ENCODE assay signal across 17 cellular contexts in the genomic region with DNA sequence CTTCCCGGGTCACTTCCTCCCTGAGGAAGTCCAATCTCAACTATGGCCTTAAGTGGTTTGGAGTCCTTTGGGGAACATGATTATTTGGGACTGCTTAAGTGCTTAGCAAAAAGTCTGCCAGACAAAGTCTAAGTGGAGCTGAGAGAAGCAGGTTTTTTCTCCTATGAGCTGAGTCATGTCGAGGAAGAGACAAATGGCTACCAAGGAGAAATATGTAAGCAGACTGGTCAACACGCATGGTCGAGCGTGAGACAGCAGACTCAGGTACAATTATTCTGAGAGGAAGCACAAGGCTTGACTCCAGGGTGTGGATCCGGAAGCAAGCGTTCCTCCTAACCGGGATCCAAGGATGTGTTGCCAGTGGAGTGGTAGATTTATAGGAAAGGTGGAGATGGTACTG. TPM values are rescaled to one million over a fixed set of nuclear protein-coding genes. Genes with fewer than 3 reads are reported as not detected.
DNase-seq lines count a peak whose midpoint lies in the region; ATAC-seq, FAIRE-seq and TF ChIP-seq lines count a peak whose summit lies in the region.
"Had no signal": no experiment of that assay in that cellular context is flagged by ENCODE, and none has a peak within 500 bp of the region (broad histone marks: within the 10 kb centered on the region; RNA-seq: fewer than 3 reads in every experiment).

No MANE protein-coding gene starts in this region.

- FAIRE-seq in A549 (lab: Jason Lieb, UNC) = no peak
- peak; percentile 20 for FAIRE-seq in GM12891 (lab: Jason Lieb, UNC)
- FAIRE-seq: GM19239, islet of Langerhans had no signal

- TF ChIP-seq POLR2A in A549 (IDR thresholded peaks at IDR 0.05; ENCODE audit: low read length) = no peak
- no peak for TF ChIP-seq POLR2A in GM12891 (IDR thresholded peaks at IDR 0.05; ENCODE audit: low read depth, low read length)

- CTCF ChIA-PET in A549 (lab: Yijun Ruan, JAX) = interaction anchor here (0.6 to 1.5 kb wide), 4 partner anchors 12 to 57 kb away, joined by 3 to 5 read pairs (median 4); a partner anchor contains a TSS

- POLR2A ChIA-PET in A549 (lab: Yijun Ruan, JAX) = no interaction called here

- H2BK15ac ChIP-seq in mesenchymal stem cell (ENCODE audit: low read depth, poor library complexity, severe bottlenecking) = no peak overlapping the region

- no peaks in the 10 kb centered on the region for H3K9me3 Mint-ChIP-seq in central memory CD8-positive, alpha-beta T cell
- H3K9me3 Mint-ChIP-seq: stimulated activated naive CD8-positive, alpha-beta T cell treated with anti-CD3 and anti-CD28 coated beads, Interleukin-15, amount 100 ng/mL, for 72 hours had no signal

- H3K4me3 Mint-ChIP-seq in central memory CD8-positive, alpha-beta T cell = no peak overlapping the region
- H3K4me3 Mint-ChIP-seq: stimulated activated naive CD8-positive, alpha-beta T cell treated with anti-CD3 and anti-CD28 coated beads, Interleukin-15, amount 100 ng/mL, for 72 hours had no signal

- no peak overlapping the region for H2BK5ac ChIP-seq in mesenchymal stem cell (ENCODE audit: low read depth, low read length, poor library complexity, severe bottlenecking)

- H2AK5ac ChIP-seq in mesenchymal stem cell (ENCODE audit: low read length, severe bottlenecking) = peak overlapping the region; percentile 99

- peak overlapping the region; percentile 69 to 82 for H3K18ac ChIP-seq in mesenchymal stem cell (ENCODE audit: low read depth in 1 of 2, low read length in 2 of 2)

- H3K27me3 ChIP-seq in mesenchymal stem cell (ENCODE audit: control insufficient read depth in 1 of 2, insufficient read depth in 1 of 2, low read length in 2 of 2) = no peaks in the 10 kb centered on the region
- H3K27me3 ChIP-seq: heart right ventricle, right atrium auricular region, SJSA1 had no signal

- H3K4ac ChIP-seq in mesenchymal stem cell (ENCODE audit: low read depth in 1 of 2, low read length in 2 of 2) = peak overlapping the region in 1 of 2 experiments; percentile 47

- peaks cover 2% of the 10 kb centered on the region for H3K79me1 ChIP-seq in mesenchymal stem cell (replicated peaks; ENCODE audit: low read length, poor library complexity, severe bottlenecking)

- peak overlapping the region; percentile 10 to 65; a peak in 4 of 6 replicates for H3K27ac ChIP-seq in A549
- H3K27ac ChIP-seq in mesenchymal stem cell (ENCODE audit: low read length, poor library complexity, severe bottlenecking) = peak overlapping the region; percentile 76
- H3K27ac ChIP-seq: heart right ventricle, right atrium auricular region, SJSA1 had no signal

- no peak for ATAC-seq in A549
- no peak for ATAC-seq in central memory CD8-positive, alpha-beta T cell (replicated peaks; ENCODE audit: extremely low read depth, poor library complexity, severe bottlenecking)
- ATAC-seq in GM21367 (IDR thresholded peaks at IDR 0.05; ENCODE audit: unreplicated experiment) = no peak
- ATAC-seq: stimulated activated naive CD8-positive, alpha-beta T cell treated with anti-CD3 and anti-CD28 coated beads, Interleukin-15, amount 100 ng/mL, for 72 hours had no signal

- no peaks in the 10 kb centered on the region for H3K27me3 Mint-ChIP-seq in central memory CD8-positive, alpha-beta T cell
- H3K27me3 Mint-ChIP-seq: stimulated activated naive CD8-positive, alpha-beta T cell treated with anti-CD3 and anti-CD28 coated beads, Interleukin-15, amount 100 ng/mL, for 72 hours had no signal

- peak overlapping the region; percentile 95 for H2BK120ac ChIP-seq in mesenchymal stem cell (ENCODE audit: low read depth, low read length)

- H3K9me3 ChIP-seq in A549 (no peaks in the 10 kb centered on the region), mesenchymal stem cell (ENCODE audit: control insufficient read depth, low read length) (no peaks in the 10 kb centered on the region)
- H3K9me3 ChIP-seq: heart right ventricle, right atrium auricular region, SJSA1 had no signal

- no peaks in the 10 kb centered on the region for H3K36me3 Mint-ChIP-seq in central memory CD8-positive, alpha-beta T cell (ENCODE audit: insufficient read depth)

- TF ChIP-seq CTCF in A549 (IDR thresholded peaks at IDR 0.05) = no peak

- H3K14ac ChIP-seq in mesenchymal stem cell (ENCODE audit: low read length in 2 of 2) = no peak overlapping the region

- H3K4me1 ChIP-seq in A549 (peaks cover 48% of the 10 kb centered on the region), mesenchymal stem cell (ENCODE audit: control insufficient read depth, insufficient read depth, low read depth, low read length) (peaks cover 24% of the 10 kb centered on the region)

- no peak for TF ChIP-seq EP300 in A549 (IDR thresholded peaks at IDR 0.05)

- peaks cover 27% of the 10 kb centered on the region for H3K4me1 Mint-ChIP-seq in central memory CD8-positive, alpha-beta T cell

- peak overlapping the region; percentile 34 for H4K91ac ChIP-seq in mesenchymal stem cell (ENCODE audit: low read length)

- no peak overlapping the region for H3K9ac ChIP-seq in mesenchymal stem cell (ENCODE audit: low read length)

- H4K8ac ChIP-seq in mesenchymal stem cell (ENCODE audit: low read length) = peak overlapping the region; percentile 79

- peaks cover 3 to 4% of the 10 kb centered on the region in 2 experiments for H3K36me3 ChIP-seq in mesenchymal stem cell (ENCODE audit: control insufficient read depth in 1 of 2, insufficient read depth in 2 of 2, low read depth in 1 of 2, low read length in 2 of 2)
- H3K36me3 ChIP-seq: heart right ventricle, right atrium auricular region, SJSA1 had no signal

- no peak overlapping the region for H3K4me3 ChIP-seq in A549
- H3K4me3 ChIP-seq in mesenchymal stem cell (ENCODE audit: insufficient read depth in 1 of 2, low read depth in 1 of 2, low read length in 2 of 2) = no peak overlapping the region
- H3K4me3 ChIP-seq: heart right ventricle, right atrium auricular region, SJSA1 had no signal

- no peak for TF ChIP-seq RAD21 in A549 (conservative IDR thresholded peaks at IDR 0.05 in 1 of 2, IDR thresholded peaks at IDR 0.05 in 1 of 2)

- H3K4me2 ChIP-seq in A549 (no peak overlapping the region), mesenchymal stem cell (ENCODE audit: low read length, poor library complexity, severe bottlenecking) (peak overlapping the region; percentile 23)

- H2BK12ac ChIP-seq in mesenchymal stem cell (ENCODE audit: low read length in 2 of 2) = peak overlapping the region; percentile 47 to 59

- no peak for DNase-seq in A549 (ENCODE audit: low read depth in 1 of 2, low spot score in 1 of 2)
- DNase-seq in GM12891 (ENCODE audit: insufficient read length, low spot score) = no peak
- no peak for DNase-seq in central memory CD8-positive, alpha-beta T cell (ENCODE audit: low spot score in 2 of 2)
- peak; percentile 91 for DNase-seq in mesenchymal stem cell
- no peak for DNase-seq in GDM1 (lab: John Stamatoyannopoulos, UW)
- DNase-seq in stimulated activated naive CD4-positive, alpha-beta T cell treated with Interleukin-2 at 50 U/mL for 16 hours (lab: John Stamatoyannopoulos, UW) = no peak
- no peak for DNase-seq in activated gamma-delta T cell treated with Interleukin-2 at 50 U/mL for 16 hours
- DNase-seq: heart right ventricle; Karpas-422; NCI-H1105; NCI-H748 treated with DMSO at 0.1 percent for 48 hours; stimulated activated naive CD8-positive, alpha-beta T cell treated with anti-CD3 and anti-CD28 coated beads, Interleukin-15, amount 100 ng/mL, for 72 hours had no signal

- H3K23ac ChIP-seq in mesenchymal stem cell (ENCODE audit: low read length in 2 of 2) = no peak overlapping the region

- H3K27ac Mint-ChIP-seq in central memory CD8-positive, alpha-beta T cell (ENCODE audit: low read depth) = peak overlapping the region; percentile 54

- WGBS in A549 (ENCODE audit: missing lambda C conversion rate) = 75% methylated on average over 8 of the region's 8 CpGs
- WGBS in mesenchymal stem cell = 32% methylated on average over 8 of the region's 8 CpGs

- no peak overlapping the region for H2AFZ ChIP-seq in mesenchymal stem cell (ENCODE audit: low read depth, low read length)

TF ChIP-seq in A549, 52 proteins besides CTCF, POLR2A, EP300 and RAD21 (continues in another document):
- TF ChIP-seq CHD2 (IDR thresholded peaks at IDR 0.05; ENCODE audit: low read length, partially characterized antibody) (no peak), CBX8 (IDR thresholded peaks at IDR 0.05) (no peak), HDAC2 (IDR thresholded peaks at IDR 0.05) (no peak), NFE2L2 (conservative IDR thresholded peaks at IDR 0.05; ENCODE audit: low read length) (no peak), KDM1A (IDR thresholded peaks at IDR 0.05; ENCODE audit: low read depth) (no peak)
- TF ChIP-seq, protein P1, sequence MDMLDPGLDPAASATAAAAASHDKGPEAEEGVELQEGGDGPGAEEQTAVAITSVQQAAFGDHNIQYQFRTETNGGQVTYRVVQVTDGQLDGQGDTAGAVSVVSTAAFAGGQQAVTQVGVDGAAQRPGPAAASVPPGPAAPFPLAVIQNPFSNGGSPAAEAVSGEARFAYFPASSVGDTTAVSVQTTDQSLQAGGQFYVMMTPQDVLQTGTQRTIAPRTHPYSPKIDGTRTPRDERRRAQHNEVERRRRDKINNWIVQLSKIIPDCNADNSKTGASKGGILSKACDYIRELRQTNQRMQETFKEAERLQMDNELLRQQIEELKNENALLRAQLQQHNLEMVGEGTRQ (IDR thresholded peaks at IDR 0.05) = no peak

TF ChIP-seq in GM12891, 5 proteins besides CTCF, POLR2A, EP300 and RAD21:
- TF ChIP-seq POLR2AphosphoS5 (IDR thresholded peaks at IDR 0.05; ENCODE audit: low read depth, low read length) = no peak
- TF ChIP-seq PAX5 (IDR thresholded peaks at IDR 0.05; ENCODE audit: insufficient read depth, low read length, severe bottlenecking) = no peak
- no peak for TF ChIP-seq TAF1 (IDR thresholded peaks at IDR 0.05; ENCODE audit: low read depth, low read length)
- no peak for TF ChIP-seq POU2F2 (IDR thresholded peaks at IDR 0.05; ENCODE audit: low read depth, low read length)
- TF ChIP-seq SPI1 (IDR thresholded peaks at IDR 0.05; ENCODE audit: low read depth, low read length) = no peak
TF ChIP-seq in GM12891: peak in this region for 0.

RNA-seq across cellular contexts. Expression of a gene that starts 30.6 kb away (rescaled TPM):
- 43.0 and 52.2 TPM in 2 replicates for polyA plus RNA-seq in A549 (2011; rRNA removed)
- 22.4 and 29.5 TPM in 2 replicates for polyA plus RNA-seq in A549 (2012; cell fraction: cytosol; rRNA removed)
- 25.3 and 30.1 TPM in 2 replicates for polyA plus RNA-seq in A549 (2012; cell fraction: nucleus; rRNA removed)
- 26.8 to 33.4 TPM (median 32.5 TPM) in 3 replicates for polyA plus RNA-seq in A549 (2017; fragmentation: RNase III; extraction: RNeasy Plus Mini Kit Qiagen cat#74134 plus additional on column Dnase treatment)
- 215 and 227 TPM in 2 replicates for polyA minus RNA-seq in A549 (2011; rRNA and poly(A)+ RNA removed)
- polyA plus RNA-seq in GM12891 (2012; ENCODE audit: low read depth, missing spikeins) = 11.1 TPM
- 23.3 TPM for polyA plus RNA-seq in mesenchymal stem cell (2013, experiment 1 of 2)
- 25.0 TPM for polyA plus RNA-seq in mesenchymal stem cell (2013, experiment 2 of 2)
